30 cellular contexts compared by ENCODE assay signal in genomic region chr21:39327727-39328126, GRCh38.
"Had no signal": no experiment of that assay in that cellular context is flagged by ENCODE, and none has a peak within 500 bp of the region (broad histone marks: within the 10 kb centered on the region; RNA-seq: fewer than 3 reads in every experiment).

No MANE protein-coding gene starts in this region.

- H3K9me3 ChIP-seq: adrenal gland, body of pancreas, breast epithelium had no signal

- H3K27ac ChIP-seq: adrenal gland, body of pancreas, brain microvascular endothelial cell, breast epithelium, VCaP had no signal

- H3K4me1 ChIP-seq: body of pancreas, breast epithelium had no signal

- H3K27me3 ChIP-seq: adrenal gland, body of pancreas, brain microvascular endothelial cell, breast epithelium had no signal

- ATAC-seq: activated CD8-positive, alpha-beta T cell treated with anti-CD3 and anti-CD28 coated beads for 36 hours; activated T-cell treated with anti-CD3 and anti-CD28 coated beads, Interleukin-2, amount 50 U/mL, for 4 hours; activated T-cell treated with anti-CD3 and anti-CD28 coated beads, Interleukin-2, amount 50 U/mL, for 72 hours; activated T-helper 17 cell treated with anti-CD3 and anti-CD28 coated beads, Interleukin-2, amount 50 U/mL, for 72 hours; body of pancreas had no signal

- H3K36me3 ChIP-seq: adrenal gland, brain microvascular endothelial cell, breast epithelium had no signal

- DNase-seq: activated B cell treated with CpG ODN at 0.5 μM for 24 hours; activated CD4-positive, alpha-beta memory T cell treated with anti-CD3 and anti-CD28 coated beads for 36 hours; activated CD4-positive, alpha-beta T cell treated with anti-CD3 and anti-CD28 coated beads for 4 hours; activated CD4-positive, alpha-beta T cell treated with anti-CD3 and anti-CD28 coated beads, Interleukin-2, amount 10 ng/mL, durations not matched to agents 24 days and 14 days; activated CD4-positive, alpha-beta T cell treated with anti-CD3 and anti-CD28 coated beads, Interleukin-2, amount 50 U/mL, for 1 hour; activated CD4-positive, alpha-beta T cell treated with anti-CD3 and anti-CD28 coated beads, Interleukin-2, amount 50 U/mL, for 4 hours; activated CD4-positive, CD25-positive, alpha-beta regulatory T cell treated with anti-CD3 and anti-CD28 coated beads, Interleukin-2, amount 50 U/mL, for 72 hours; activated CD8-positive, alpha-beta memory T cell treated with anti-CD3 and anti-CD28 coated beads, Interleukin-2, amount 50 U/mL, for 4 hours; activated CD8-positive, alpha-beta T cell treated with anti-CD3 and anti-CD28 coated beads for 36 hours; activated effector memory CD4-positive, alpha-beta T cell treated with anti-CD3 and anti-CD28 coated beads, Interleukin-2, amount 50 U/mL, for 16 hours; activated gamma-delta T cell treated with Interleukin-2 at 50 U/mL for 16 hours; activated naive CD4-positive, alpha-beta T cell; activated naive CD4-positive, alpha-beta T cell treated with anti-CD3 and anti-CD28 coated beads for 36 hours; activated naive CD4-positive, alpha-beta T cell treated with anti-CD3 and anti-CD28 coated beads, Interleukin-2, amount 50 U/mL, for 16 hours; activated naive CD8-positive, alpha-beta T cell treated with anti-CD3 and anti-CD28 coated beads for 36 hours; activated T-cell treated with anti-CD3 and anti-CD28 coated beads for 4 hours; activated T-cell treated with anti-CD3 and anti-CD28 coated beads, Interleukin-2, amount 50 U/mL, for 1 hour; activated T-cell treated with anti-CD3 and anti-CD28 coated beads, Interleukin-2, amount 50 U/mL, for 4 hours; activated T-cell treated with anti-CD3 and anti-CD28 coated beads, Interleukin-2, amount 50 U/mL, for 72 hours; adrenal gland; amniotic stem cell; aorta; body of pancreas; brain microvascular endothelial cell; central memory CD4-positive, alpha-beta T cell; T-helper 2 cell; T-helper 9 cell had no signal

- H3K4me3 ChIP-seq: adrenal gland, body of pancreas, breast epithelium had no signal
